Comparison of ENCODE assay signal across 18 cellular contexts in the genomic region with DNA sequence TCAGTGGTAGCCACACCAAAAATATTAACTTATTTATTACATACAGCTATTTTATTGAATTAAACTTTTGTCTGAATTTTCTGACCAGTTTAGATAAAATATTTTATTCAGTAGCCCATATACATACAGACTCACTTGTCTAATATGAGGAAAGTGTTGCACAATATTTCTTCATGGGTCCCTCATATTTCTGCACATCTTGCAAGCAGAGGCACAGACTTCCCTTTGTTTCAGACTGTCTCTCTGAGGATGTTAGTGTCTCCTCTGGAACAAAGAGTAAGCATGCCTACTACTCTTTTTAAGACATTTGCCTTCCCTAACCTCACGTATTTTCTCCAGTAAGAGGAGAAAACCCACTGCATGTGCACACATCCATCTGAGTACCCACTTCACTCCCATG.
DNase-seq lines count a peak whose midpoint lies in the region; TF ChIP-seq lines count a peak whose summit lies in the region.
"Had no signal": no experiment of that assay in that cellular context is flagged by ENCODE, and none has a peak within 500 bp of the region (broad histone marks: within the 10 kb centered on the region; RNA-seq: fewer than 3 reads in every experiment).

No MANE protein-coding gene starts in this region.

- no peak for TF ChIP-seq POLR2A in breast epithelium (IDR thresholded peaks at IDR 0.05)

- H3K27me3 Mint-ChIP-seq in MCF 10A (ENCODE audit: insufficient read depth, unreplicated experiment) (no peaks in the 10 kb centered on the region), Caco-2 (ENCODE audit: insufficient read depth, unreplicated experiment) (peaks cover 4% of the 10 kb centered on the region)

- peak overlapping the region; percentile 60 for H2AFZ ChIP-seq in smooth muscle cell (ENCODE audit: low read depth)
- H2AFZ ChIP-seq: GM23338, PC-9 had no signal

- no peaks in the 10 kb centered on the region for H3K79me2 ChIP-seq in smooth muscle cell (ENCODE audit: low read depth)

- BruUV-seq in MCF 10A (replicated peaks; lab: Mats Ljungman, UMichigan) (no TSS peak), Caco-2 (replicated peaks; lab: Mats Ljungman, UMichigan) (no TSS peak)

- TF ChIP-seq CTCF in MCF 10A (IDR thresholded peaks at IDR 0.05; ENCODE audit: unreplicated experiment): no peak
- no peak for TF ChIP-seq CTCF in breast epithelium (IDR thresholded peaks at IDR 0.05)
- no peak for TF ChIP-seq CTCF in smooth muscle cell (IDR thresholded peaks at IDR 0.05; ENCODE audit: borderline replicate concordance, insufficient read depth, poor library complexity, severe bottlenecking)
- no peak for TF ChIP-seq CTCF in Caco-2 (IDR thresholded peaks at IDR 0.05; ENCODE audit: insufficient read depth in 1 of 2, low read depth in 1 of 2, low read length in 1 of 2, severe bottlenecking in 1 of 2, unreplicated experiment in 1 of 2)

- no peak overlapping the region for H3K4me2 ChIP-seq in smooth muscle cell
- H3K4me2 ChIP-seq: GM23338, PC-9 had no signal

- H3K4me3 Mint-ChIP-seq in MCF 10A (ENCODE audit: unreplicated experiment) (no peak overlapping the region), Caco-2 (ENCODE audit: unreplicated experiment) (no peak overlapping the region)
- H3K4me3 Mint-ChIP-seq: GM23338 had no signal

- H3F3A ChIP-seq in smooth muscle cell (ENCODE audit: low read depth): peaks cover 30% of the 10 kb centered on the region

- H3K9me3 ChIP-seq in breast epithelium (no peaks in the 10 kb centered on the region), smooth muscle cell (replicated peaks; ENCODE audit: low read depth) (no peaks in the 10 kb centered on the region), Caco-2 (no peaks in the 10 kb centered on the region)

- CTCF ChIA-PET in MCF 10A (lab: Yijun Ruan, JAX) (no interaction called here), Caco-2 (lab: Charles Lee) (no interaction called here)

- H3K27me3 ChIP-seq in breast epithelium (no peaks in the 10 kb centered on the region), smooth muscle cell (ENCODE audit: low read depth) (no peaks in the 10 kb centered on the region), Caco-2 (replicated peaks; ENCODE audit: control insufficient read depth, insufficient read depth, low read length) (no peaks in the 10 kb centered on the region)

- H3K9me3 Mint-ChIP-seq in MCF 10A (ENCODE audit: unreplicated experiment) (no peaks in the 10 kb centered on the region), Caco-2 (ENCODE audit: unreplicated experiment) (no peaks in the 10 kb centered on the region)

- POLR2A ChIA-PET in MCF 10A (lab: Yijun Ruan, JAX) (no interaction called here), Caco-2 (lab: Charles Lee) (no interaction called here)

- H3K27ac Mint-ChIP-seq in MCF 10A (ENCODE audit: low read depth, unreplicated experiment) (no peak overlapping the region), Caco-2 (ENCODE audit: unreplicated experiment) (no peak overlapping the region)
- H3K27ac Mint-ChIP-seq: GM23338 had no signal

- H3K36me3 ChIP-seq in breast epithelium: no peaks in the 10 kb centered on the region
- no peaks in the 10 kb centered on the region for H3K36me3 ChIP-seq in smooth muscle cell (ENCODE audit: low read depth)
- H3K36me3 ChIP-seq in Caco-2 (ENCODE audit: control insufficient read depth, insufficient read depth, low read length): no peaks in the 10 kb centered on the region

- H3K9ac ChIP-seq in smooth muscle cell (ENCODE audit: low read depth): no peak overlapping the region

- H3K4me1 ChIP-seq in breast epithelium: no peaks in the 10 kb centered on the region
- H3K4me1 ChIP-seq in smooth muscle cell (ENCODE audit: low read depth): peaks cover 12% of the 10 kb centered on the region
- H3K4me1 ChIP-seq in Caco-2: no peaks in the 10 kb centered on the region

- H3K4me3 ChIP-seq in breast epithelium (no peak overlapping the region), smooth muscle cell (no peak overlapping the region), Caco-2 (ENCODE audit: low read depth, low read length) (no peak overlapping the region)
- H3K4me3 ChIP-seq: GM23338, PC-9 had no signal

- H3K36me3 Mint-ChIP-seq in MCF 10A (ENCODE audit: insufficient read depth, unreplicated experiment): peaks cover 11% of the 10 kb centered on the region
- no peaks in the 10 kb centered on the region for H3K36me3 Mint-ChIP-seq in Caco-2 (ENCODE audit: insufficient read depth, unreplicated experiment)

- H3K4me1 Mint-ChIP-seq in MCF 10A (ENCODE audit: insufficient read depth, unreplicated experiment) (peaks cover 26% of the 10 kb centered on the region), Caco-2 (ENCODE audit: low read depth, unreplicated experiment) (no peaks in the 10 kb centered on the region)
- H3K4me1 Mint-ChIP-seq: GM23338 had no signal

- WGBS in smooth muscle cell (ENCODE audit: low lambda C conversion rate): 83% methylated on average over 1 of the region's 1 CpG

- intact Hi-C loops in MCF 10A (cut with micrococcal nuclease): loop anchor here (5.0 to 10.0 kb wide), 2 partner anchors 165 to 228 kb away; no protein-coding TSS in a partner anchor
- intact Hi-C loops in breast epithelium (cut with DNase I; ENCODE audit: low total_unique reads): no loop called here
- intact Hi-C loops in posterior vena cava (cut with DNase I): no loop called here
- intact Hi-C loops in Caco-2 (cut with micrococcal nuclease; ENCODE audit: unreplicated experiment): no loop called here

- no peak overlapping the region for H3K27ac ChIP-seq in breast epithelium
- no peak overlapping the region for H3K27ac ChIP-seq in smooth muscle cell (ENCODE audit: low read depth)
- H3K27ac ChIP-seq: C4-2B, PC-9 had no signal

- DNase-seq in MCF 10A (ENCODE audit: unreplicated experiment): peak; percentile 14
- no peak for DNase-seq in breast epithelium (ENCODE audit: low spot score in 2 of 2)
- peak; percentile 50 for DNase-seq in amniotic epithelial cell (ENCODE audit: low read depth)
- DNase-seq in fibroblast of peridontal ligament (ENCODE audit: extremely low read depth): peak; percentile 18
- DNase-seq in smooth muscle cell (lab: John Stamatoyannopoulos, UW; ENCODE audit: unreplicated experiment): no peak
- DNase-seq in posterior vena cava (ENCODE audit: low spot score): no peak
- DNase-seq in Caco-2: no peak
- DNase-seq in anterior cingulate cortex (lab: John Stamatoyannopoulos, UW): no peak
- DNase-seq: GF-D8; KG1; NCI-H1092 treated with DMSO at 0.1 percent for 48 hours; NCI-H1694; NCI-H226; NCI-H69; NK-92 treated with Interleukin-12 subunit alpha and Interleukin-12 subunit beta, amount 100 ng/mL, for 24 hours; PC-9 had no signal

- no peaks in the 10 kb centered on the region for H4K20me1 ChIP-seq in smooth muscle cell (ENCODE audit: low read depth)

Comparison
In these comparisons a context has a peak if more than half of its experiments do, and no peak if none do; other contexts are left out.
1. DNase-seq: peak in MCF 10A (single experiment), amniotic epithelial cell (single experiment) and fibroblast of peridontal ligament (single experiment); none in breast epithelium (0 of 2), smooth muscle cell (single experiment), posterior vena cava (single experiment), Caco-2 (0 of 2) and anterior cingulate cortex (0 of 58).